In the genomic region with DNA sequence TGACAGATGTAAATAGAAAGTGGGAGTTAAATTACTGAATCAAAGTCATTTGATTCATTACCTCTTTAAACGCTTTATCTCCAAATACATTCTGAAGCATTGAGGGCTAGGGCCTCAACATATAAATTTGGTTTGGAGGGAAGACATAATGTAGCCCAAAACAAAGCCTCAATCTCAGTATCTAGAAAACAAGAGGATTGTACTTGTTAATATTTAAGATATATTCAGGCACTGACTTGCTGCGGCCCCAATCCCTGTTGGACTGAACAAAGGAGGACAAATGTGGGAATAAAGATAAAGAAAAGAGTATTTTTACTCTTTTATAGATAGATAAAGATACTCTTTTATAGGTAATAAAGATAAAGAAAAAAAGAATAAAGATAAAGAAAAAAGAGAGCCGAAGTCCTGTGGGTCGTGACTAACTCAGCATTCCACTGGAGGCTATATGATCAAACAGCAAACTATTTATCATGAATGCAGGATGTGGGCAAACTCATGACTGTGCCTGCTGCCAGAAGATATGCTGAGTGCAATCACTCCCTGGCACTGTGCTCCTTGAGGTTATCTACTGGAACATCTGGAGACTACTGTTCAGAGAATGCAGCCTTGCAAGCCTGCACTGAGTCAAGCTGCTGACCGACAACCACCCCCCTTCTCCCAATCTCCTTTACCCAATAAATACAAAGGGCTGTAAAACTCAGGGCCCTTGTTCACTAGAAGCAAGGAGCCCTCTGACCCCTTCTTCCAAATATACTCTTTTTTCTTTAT, we compare ENCODE assay signal across 13 cellular contexts. TPM values are rescaled to one million over a fixed set of nuclear protein-coding genes. Genes with fewer than 3 reads are reported as not detected.
A peak's percentile ranks its signal among the peaks of the same experiment; 100 is the strongest.
DNase-seq lines count a peak whose midpoint lies in the region; ATAC-seq, FAIRE-seq and TF ChIP-seq lines count a peak whose summit lies in the region.
"Had no signal": no experiment of that assay in that cellular context is flagged by ENCODE, and none has a peak within 500 bp of the region (broad histone marks: within the 10 kb centered on the region; RNA-seq: fewer than 3 reads in every experiment).

No MANE protein-coding gene starts in this region.

- FAIRE-seq in RCC 7860 (lab: Jason Lieb, UNC), result peak; percentile 94

- no peak for TF ChIP-seq CTCF in epithelial cell of proximal tubule (conservative IDR thresholded peaks at IDR 0.05; ENCODE audit: low read depth, low read length)

- intact Hi-C loops in posterior cingulate gyrus (cut with DNase I), result no loop called here

- DNase-seq in ELF-1 (ENCODE audit: low read depth, low spot score) (peak; percentile 29), RCC 7860 (ENCODE audit: low spot score) (peak; percentile 91), epithelial cell of proximal tubule (ENCODE audit: low read depth) (peak; percentile 57), pulmonary artery endothelial cell (ENCODE audit: low read depth, low spot score) (peak; percentile 83), NCI-H2171 treated with DMSO at 0.1 percent for 48 hours (lab: John Stamatoyannopoulos, UW) (no peak), posterior cingulate gyrus (no peak), DMS79 (lab: John Stamatoyannopoulos, UW) (no peak)
- DNase-seq: activated CD4-positive, alpha-beta T cell treated with anti-CD3 and anti-CD28 coated beads, Interleukin-2, amount 50 U/mL, for 4 hours; anterior cingulate cortex; GF-D8; NCI-H1048 had no signal

- H3K4me3 ChIP-seq in epithelial cell of proximal tubule (ENCODE audit: low read depth, low read length), result no peak overlapping the region

- no peak for ATAC-seq in HG03460 (IDR thresholded peaks at IDR 0.05; ENCODE audit: unreplicated experiment)

RNA-seq across cellular contexts. Expression of gene OR10V1, which starts 6.9 kb away (rescaled TPM):
- total RNA-seq in epithelial cell of proximal tubule (not detected in 2 replicates), pulmonary artery endothelial cell (not detected in 2 replicates)
- total RNA-seq: posterior vena cava had no signal

RNA-seq across cellular contexts. Expression of gene PATL1, which starts 37.9 kb away (rescaled TPM):
- total RNA-seq in epithelial cell of proximal tubule, result 19.3 and 21.9 TPM in 2 replicates
- 5.0 and 5.6 TPM in 2 replicates for total RNA-seq in pulmonary artery endothelial cell

RNA-seq across cellular contexts. Expression of gene STX3, which starts 48.5 kb away (rescaled TPM):
- total RNA-seq in epithelial cell of proximal tubule, result 45.0 and 55.4 TPM in 2 replicates
- total RNA-seq in pulmonary artery endothelial cell, result 26.7 and 26.8 TPM in 2 replicates

Comparison
In these comparisons a context has a peak if more than half of its experiments do, and no peak if none do; other contexts are left out.
1. DNase-seq: peak in ELF-1 (single experiment), RCC 7860 (single experiment), epithelial cell of proximal tubule (single experiment) and pulmonary artery endothelial cell (single experiment); none in NCI-H2171 treated with DMSO at 0.1 percent for 48 hours (single experiment), posterior cingulate gyrus (0 of 10) and DMS79 (single experiment).